12 cellular contexts compared by ENCODE assay signal in the genomic region with DNA sequence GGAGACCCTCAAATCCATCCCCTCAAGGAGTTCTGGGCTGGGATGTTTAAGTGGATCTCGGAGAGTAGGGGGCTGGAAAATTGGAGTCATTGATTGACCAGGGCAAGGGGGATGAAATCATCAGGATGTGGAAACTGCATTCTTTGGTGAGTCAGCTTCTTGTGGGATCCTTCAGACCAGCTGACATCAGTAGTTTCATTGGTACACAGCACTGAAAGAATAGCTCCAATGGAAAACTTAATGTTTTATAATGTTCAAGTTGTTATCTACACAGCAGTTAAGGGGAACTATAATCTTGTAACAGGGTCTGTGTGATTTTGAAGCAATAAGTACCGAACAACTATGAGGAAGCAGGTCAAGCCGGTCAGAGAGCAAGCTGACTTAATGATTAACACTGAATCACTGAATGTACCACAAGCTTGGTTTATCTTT.
DNase-seq lines count a peak whose midpoint lies in the region; ATAC-seq lines count a peak whose summit lies in the region.
"Had no signal": no experiment of that assay in that cellular context is flagged by ENCODE, and none has a peak within 500 bp of the region (broad histone marks: within the 10 kb centered on the region; RNA-seq: fewer than 3 reads in every experiment).

No MANE protein-coding gene starts in this region.

- POLR2A ChIA-PET in naive thymus-derived CD4-positive, alpha-beta T cell (lab: Charles Lee): no interaction called here

- no peaks in the 10 kb centered on the region for H3K9me3 ChIP-seq in naive thymus-derived CD4-positive, alpha-beta T cell (ENCODE audit: control insufficient read depth in 2 of 3, low read length in 3 of 3)
- H3K9me3 ChIP-seq: lower lobe of right lung had no signal

- no peak overlapping the region for H3K27ac ChIP-seq in naive thymus-derived CD4-positive, alpha-beta T cell (ENCODE audit: low read depth, low read length)
- H3K27ac ChIP-seq: lower lobe of right lung had no signal

- no peaks in the 10 kb centered on the region for H3K4me1 ChIP-seq in naive thymus-derived CD4-positive, alpha-beta T cell (ENCODE audit: control insufficient read depth in 2 of 2, insufficient read depth in 2 of 2, low read length in 2 of 2)
- H3K4me1 ChIP-seq: lower lobe of right lung had no signal

- H3K4me1 Mint-ChIP-seq in natural killer cell treated with Interleukin-12 subunit alpha and Interleukin-12 subunit beta and Interleukin-15 and Interleukin-18, amount 100 ng/mL, for 72 hours (ENCODE audit: low read depth in 2 of 2): peaks cover 0 to 5% of the 10 kb centered on the region in 2 donors
- H3K4me1 Mint-ChIP-seq in naive thymus-derived CD4-positive, alpha-beta T cell: peaks cover 0 to 8% (median 0%) of the 10 kb centered on the region in 7 donors

- DNase-seq in GM04504 (ENCODE audit: low read depth) (peak; percentile 41), NCI-H460 (ENCODE audit: extremely low read depth, low read depth) (peak; percentile 28), dedifferentiated amniotic fluid mesenchymal stem cell (ENCODE audit: extremely low spot score) (peak; percentile 50), non-pigmented ciliary epithelial cell (ENCODE audit: low read depth) (peak; percentile 64), globus pallidus (ENCODE audit: low spot score) (no peak), GDM1 (lab: John Stamatoyannopoulos, UW) (no peak)
- no peak for DNase-seq in natural killer cell treated with Interleukin-12 subunit alpha and Interleukin-12 subunit beta and Interleukin-15 and Interleukin-18, amount 100 ng/mL, for 72 hours (ENCODE audit: low spot score)
- no peak for DNase-seq in naive thymus-derived CD4-positive, alpha-beta T cell
- DNase-seq: GF-D8, lower lobe of right lung, NCI-H524 treated with DMSO at 0.1 percent for 48 hours, right cardiac atrium had no signal

- H3K36me3 ChIP-seq in naive thymus-derived CD4-positive, alpha-beta T cell (ENCODE audit: control insufficient read depth in 2 of 3, insufficient read depth in 3 of 3, low read length in 3 of 3): no peaks in the 10 kb centered on the region
- H3K36me3 ChIP-seq: lower lobe of right lung had no signal

- no peak overlapping the region for H3K27ac Mint-ChIP-seq in natural killer cell treated with Interleukin-12 subunit alpha and Interleukin-12 subunit beta and Interleukin-15 and Interleukin-18, amount 100 ng/mL, for 72 hours
- H3K27ac Mint-ChIP-seq in naive thymus-derived CD4-positive, alpha-beta T cell: no peak overlapping the region

- H3K36me3 Mint-ChIP-seq in natural killer cell treated with Interleukin-12 subunit alpha and Interleukin-12 subunit beta and Interleukin-15 and Interleukin-18, amount 100 ng/mL, for 72 hours: no peaks in the 10 kb centered on the region
- peaks cover 0 to 12% (median 10%) of the 10 kb centered on the region in 5 donors for H3K36me3 Mint-ChIP-seq in naive thymus-derived CD4-positive, alpha-beta T cell

- CTCF ChIA-PET in naive thymus-derived CD4-positive, alpha-beta T cell (lab: Charles Lee): no interaction called here

- no peaks in the 10 kb centered on the region for H3K27me3 Mint-ChIP-seq in natural killer cell treated with Interleukin-12 subunit alpha and Interleukin-12 subunit beta and Interleukin-15 and Interleukin-18, amount 100 ng/mL, for 72 hours
- H3K27me3 Mint-ChIP-seq in naive thymus-derived CD4-positive, alpha-beta T cell: no peaks in the 10 kb centered on the region

- no peak overlapping the region for H3K4me3 ChIP-seq in naive thymus-derived CD4-positive, alpha-beta T cell (ENCODE audit: low read length)
- H3K4me3 ChIP-seq: lower lobe of right lung had no signal

- no peak overlapping the region for H3K4me3 Mint-ChIP-seq in natural killer cell treated with Interleukin-12 subunit alpha and Interleukin-12 subunit beta and Interleukin-15 and Interleukin-18, amount 100 ng/mL, for 72 hours
- no peak overlapping the region for H3K4me3 Mint-ChIP-seq in naive thymus-derived CD4-positive, alpha-beta T cell

- no peaks in the 10 kb centered on the region for H3K9me3 Mint-ChIP-seq in natural killer cell treated with Interleukin-12 subunit alpha and Interleukin-12 subunit beta and Interleukin-15 and Interleukin-18, amount 100 ng/mL, for 72 hours
- peaks cover 0 to 1% (median 0%) of the 10 kb centered on the region in 11 donors for H3K9me3 Mint-ChIP-seq in naive thymus-derived CD4-positive, alpha-beta T cell

- H3K27me3 ChIP-seq in naive thymus-derived CD4-positive, alpha-beta T cell (ENCODE audit: control insufficient read depth in 2 of 2, insufficient read depth in 2 of 2, low read length in 2 of 2): no peaks in the 10 kb centered on the region

- intact Hi-C loops in naive thymus-derived CD4-positive, alpha-beta T cell (cut with micrococcal nuclease): no loop called here

- no peak for ATAC-seq in natural killer cell treated with Interleukin-12 subunit alpha and Interleukin-12 subunit beta and Interleukin-15 and Interleukin-18, amount 100 ng/mL, for 72 hours
- ATAC-seq in naive thymus-derived CD4-positive, alpha-beta T cell: no peak
- ATAC-seq: right cardiac atrium had no signal

Comparison
In these comparisons a context has a peak if more than half of its experiments do, and no peak if none do; other contexts are left out.
1. DNase-seq: peak in GM04504 (single experiment), NCI-H460 (single experiment), dedifferentiated amniotic fluid mesenchymal stem cell (single experiment) and non-pigmented ciliary epithelial cell (single experiment); none in natural killer cell treated with Interleukin-12 subunit alpha and Interleukin-12 subunit beta and Interleukin-15 and Interleukin-18, amount 100 ng/mL, for 72 hours (single experiment), globus pallidus (single experiment), GDM1 (single experiment) and naive thymus-derived CD4-positive, alpha-beta T cell (0 of 9).